In genomic region chr6:36809933-36810844, GRCh38 we compare ENCODE assay signal across 2 cellular contexts.
TF ChIP-seq lines count a peak whose summit lies in the region.

No MANE protein-coding gene starts in this region.

TF ChIP-seq in HepG2, 621 proteins besides CTCF, POLR2A, EP300 and RAD21 (continued from another document and continues in another):
- TF ChIP-seq ZNF770 (CRISPR knock-in tag; IDR thresholded peaks at IDR 0.05) (peak; percentile 51; the same call in 1 of the 2 replicates), MIER3 (CRISPR knock-in tag; IDR thresholded peaks at IDR 0.05; ENCODE audit: borderline replicate concordance) (peak; percentile 40; the same call in 1 of the 2 replicates), THAP11 (CRISPR knock-in tag; IDR thresholded peaks at IDR 0.05) (0 out of 2 replicates have a peak, but pooled peaks have one; percentile 27), ZNF687 (CRISPR knock-in tag; IDR thresholded peaks at IDR 0.05) (peak; percentile 83), ZNF883 (CRISPR knock-in tag; IDR thresholded peaks at IDR 0.05; ENCODE audit: not compliant biosample characterization) (no peak), ZNF350 (CRISPR knock-in tag; IDR thresholded peaks at IDR 0.05; ENCODE audit: borderline replicate concordance, low read depth) (peak; percentile 39; the same call in 1 of the 2 replicates), MLX (CRISPR knock-in tag; IDR thresholded peaks at IDR 0.05) (no peak), GATAD2A (CRISPR knock-in tag; IDR thresholded peaks at IDR 0.05) (peak; percentile 54), ZNF556 (CRISPR knock-in tag; IDR thresholded peaks at IDR 0.05; ENCODE audit: borderline replicate concordance) (peak; percentile 67; the same call in 1 of the 2 replicates), E2F1 (CRISPR knock-in tag; IDR thresholded peaks at IDR 0.05) (no peak), MED1 (CRISPR knock-in tag; IDR thresholded peaks at IDR 0.05) (0 out of 2 replicates have a peak, but pooled peaks have one; percentile 21), ZSCAN9 (CRISPR knock-in tag; IDR thresholded peaks at IDR 0.05; ENCODE audit: borderline replicate concordance) (0 out of 2 replicates have a peak, but pooled peaks have one; percentile 16), MAF1 (CRISPR knock-in tag; IDR thresholded peaks at IDR 0.05; ENCODE audit: borderline replicate concordance) (no peak)
- TF ChIP-seq, protein P1, sequence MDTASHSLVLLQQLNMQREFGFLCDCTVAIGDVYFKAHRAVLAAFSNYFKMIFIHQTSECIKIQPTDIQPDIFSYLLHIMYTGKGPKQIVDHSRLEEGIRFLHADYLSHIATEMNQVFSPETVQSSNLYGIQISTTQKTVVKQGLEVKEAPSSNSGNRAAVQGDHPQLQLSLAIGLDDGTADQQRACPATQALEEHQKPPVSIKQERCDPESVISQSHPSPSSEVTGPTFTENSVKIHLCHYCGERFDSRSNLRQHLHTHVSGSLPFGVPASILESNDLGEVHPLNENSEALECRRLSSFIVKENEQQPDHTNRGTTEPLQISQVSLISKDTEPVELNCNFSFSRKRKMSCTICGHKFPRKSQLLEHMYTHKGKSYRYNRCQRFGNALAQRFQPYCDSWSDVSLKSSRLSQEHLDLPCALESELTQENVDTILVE (CRISPR knock-in tag; IDR thresholded peaks at IDR 0.05): 0 out of 2 replicates have a peak, but pooled peaks have one; percentile 47
- TF ChIP-seq, protein P2, sequence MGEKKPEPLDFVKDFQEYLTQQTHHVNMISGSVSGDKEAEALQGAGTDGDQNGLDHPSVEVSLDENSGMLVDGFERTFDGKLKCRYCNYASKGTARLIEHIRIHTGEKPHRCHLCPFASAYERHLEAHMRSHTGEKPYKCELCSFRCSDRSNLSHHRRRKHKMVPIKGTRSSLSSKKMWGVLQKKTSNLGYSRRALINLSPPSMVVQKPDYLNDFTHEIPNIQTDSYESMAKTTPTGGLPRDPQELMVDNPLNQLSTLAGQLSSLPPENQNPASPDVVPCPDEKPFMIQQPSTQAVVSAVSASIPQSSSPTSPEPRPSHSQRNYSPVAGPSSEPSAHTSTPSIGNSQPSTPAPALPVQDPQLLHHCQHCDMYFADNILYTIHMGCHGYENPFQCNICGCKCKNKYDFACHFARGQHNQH (CRISPR knock-in tag; IDR thresholded peaks at IDR 0.05): peak; percentile 56; the same call in 1 of the 2 replicates

TF ChIP-seq in K562, 482 proteins besides CTCF, POLR2A, EP300 and RAD21 (continued from another document):
- TF ChIP-seq CHD7 (IDR thresholded peaks at IDR 0.05; ENCODE audit: low read depth, low read length): no peak
- TF ChIP-seq NCOA1 (IDR thresholded peaks at IDR 0.05; ENCODE audit: low read depth): no peak
- no peak for TF ChIP-seq AFF1 (IDR thresholded peaks at IDR 0.05; ENCODE audit: low read depth in 1 of 2, partially characterized antibody in 2 of 2)
- TF ChIP-seq, protein P3, sequence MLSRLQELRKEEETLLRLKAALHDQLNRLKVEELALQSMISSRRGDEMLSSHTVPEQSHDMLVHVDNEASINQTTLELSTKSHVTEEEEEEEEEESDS (CRISPR knock-in tag; IDR thresholded peaks at IDR 0.05): no peak
- TF ChIP-seq ZNF518B (CRISPR knock-in tag; IDR thresholded peaks at IDR 0.05): no peak
- TF ChIP-seq MYC (IDR thresholded peaks at IDR 0.05; ENCODE audit: low read depth, low read length): 0 out of 2 replicates have a peak, but pooled peaks have one; percentile 33
- no peak; the same call in 1 of the 2 replicates for TF ChIP-seq MYC (CRISPR knock-in tag; IDR thresholded peaks at IDR 0.05; ENCODE audit: borderline replicate concordance, low read depth)
- TF ChIP-seq MAX (CRISPR knock-in tag; IDR thresholded peaks at IDR 0.05): no peak
- TF ChIP-seq ID3 (CRISPR knock-in tag; IDR thresholded peaks at IDR 0.05): no peak
- 0 out of 2 replicates have a peak, but pooled peaks have one; percentile 14 for TF ChIP-seq ID3 (tag; IDR thresholded peaks at IDR 0.05)
- no peak for TF ChIP-seq SMAD1 (IDR thresholded peaks at IDR 0.05; ENCODE audit: low read depth, low read length, partially characterized antibody)
- TF ChIP-seq CEBPB (tag; IDR thresholded peaks at IDR 0.05): no peak
- no peak for TF ChIP-seq CAMTA2 (CRISPR knock-in tag; conservative IDR thresholded peaks at IDR 0.05)
- 0 out of 2 replicates have a peak, but pooled peaks have one; percentile 19 for TF ChIP-seq ZNF175 (CRISPR knock-in tag; IDR thresholded peaks at IDR 0.05; ENCODE audit: low read depth)
- TF ChIP-seq ZNF274 (IDR thresholded peaks at IDR 0.05; ENCODE audit: borderline replicate concordance, low read depth, low read length): no peak
